In genomic region chr6:111711989-111712388, GRCh38 we compare ENCODE assay signal across 10 cellular contexts.
A peak's percentile ranks its signal among the peaks of the same experiment; 100 is the strongest.
DNase-seq lines count a peak whose midpoint lies in the region; ATAC-seq, FAIRE-seq and TF ChIP-seq lines count a peak whose summit lies in the region.
"Had no signal": no experiment of that assay in that cellular context is flagged by ENCODE, and none has a peak within 500 bp of the region (broad histone marks: within the 10 kb centered on the region; RNA-seq: fewer than 3 reads in every experiment).

No MANE protein-coding gene starts in this region.

- CTCF ChIA-PET in AG04450 (lab: Charles Lee), result interaction anchor here (0.8 to 7.2 kb wide), 2 partner anchors 285 to 330 kb away, joined by 3 to 175 read pairs; no protein-coding TSS in a partner anchor

- no peaks in the 10 kb centered on the region for H3K9me3 Mint-ChIP-seq in astrocyte (ENCODE audit: unreplicated experiment)
- H3K9me3 Mint-ChIP-seq in natural killer cell treated with Interleukin-12 subunit alpha and Interleukin-12 subunit beta and Interleukin-15 and Interleukin-18, amount 100 ng/mL, for 72 hours, result no peaks in the 10 kb centered on the region

- H3K9ac ChIP-seq in GM23248, result 0 out of 2 replicates have a peak overlapping the region, but pooled peaks have one; percentile 10
- peak overlapping the region; percentile 41 for H3K9ac ChIP-seq in astrocyte (ENCODE audit: low read length)

- FAIRE-seq in astrocyte (lab: Jason Lieb, UNC), result no peak
- FAIRE-seq: bronchial epithelial cell had no signal

- peak overlapping the region; percentile 48 for H3K4me3 Mint-ChIP-seq in astrocyte (ENCODE audit: unreplicated experiment)
- no peak overlapping the region for H3K4me3 Mint-ChIP-seq in natural killer cell treated with Interleukin-12 subunit alpha and Interleukin-12 subunit beta and Interleukin-15 and Interleukin-18, amount 100 ng/mL, for 72 hours

- H3K27ac Mint-ChIP-seq in astrocyte (ENCODE audit: unreplicated experiment), result no peak overlapping the region
- H3K27ac Mint-ChIP-seq in natural killer cell treated with Interleukin-12 subunit alpha and Interleukin-12 subunit beta and Interleukin-15 and Interleukin-18, amount 100 ng/mL, for 72 hours, result peak overlapping the region; percentile 94 to 99

- H3F3A ChIP-seq in GM23248 (ENCODE audit: insufficient read depth), result peaks cover 16% of the 10 kb centered on the region

- in situ Hi-C loops in GM23248 (cut with MboI), result loop anchor here (10.0 kb wide), 1 partner anchor 333 kb away; no protein-coding TSS in a partner anchor

- H3K27me3 ChIP-seq in AG04450 (ENCODE audit: control insufficient read depth, insufficient read depth, low read length) (no peaks in the 10 kb centered on the region), GM23248 (replicated peaks; ENCODE audit: insufficient read depth) (no peaks in the 10 kb centered on the region), astrocyte (ENCODE audit: insufficient read depth, low read length) (no peaks in the 10 kb centered on the region), sigmoid colon (no peaks in the 10 kb centered on the region)

- intact Hi-C loops in sigmoid colon (cut with DNase I), result loop anchor here (2.0 to 10.0 kb wide), 3 partner anchors 50 to 453 kb away; partner anchors contain the start of gene FYN

- no peak for DNase-seq in AG04450 (ENCODE audit: low read depth, low spot score)
- DNase-seq in GM23248, result no peak
- no peak for DNase-seq in astrocyte (ENCODE audit: low read depth)
- no peak for DNase-seq in natural killer cell treated with Interleukin-12 subunit alpha and Interleukin-12 subunit beta and Interleukin-15 and Interleukin-18, amount 100 ng/mL, for 72 hours (ENCODE audit: low spot score)
- no peak for DNase-seq in SIG-M5 (lab: John Stamatoyannopoulos, UW)
- DNase-seq in NCI-H1048 (lab: John Stamatoyannopoulos, UW), result no peak
- DNase-seq in sigmoid colon, result no peak
- DNase-seq: NCI-H146 had no signal

- H3K4me1 ChIP-seq in GM23248 (ENCODE audit: insufficient read depth), result peaks cover 28% of the 10 kb centered on the region
- peaks cover 21% of the 10 kb centered on the region for H3K4me1 ChIP-seq in astrocyte (ENCODE audit: insufficient read depth, low read length)
- H3K4me1 ChIP-seq in sigmoid colon, result peaks cover 0 to 41% (median 35%) of the 10 kb centered on the region in 4 donors

- H3K4me3 ChIP-seq in AG04450 (ENCODE audit: low read depth, low read length), result no peak overlapping the region
- H3K4me3 ChIP-seq in GM23248, result no peak overlapping the region
- H3K4me3 ChIP-seq in astrocyte (ENCODE audit: insufficient read depth, low read depth, low read length), result no peak overlapping the region
- no peak overlapping the region for H3K4me3 ChIP-seq in sigmoid colon

- peaks cover 13% of the 10 kb centered on the region for H3K36me3 Mint-ChIP-seq in astrocyte (ENCODE audit: low read depth, unreplicated experiment)
- peaks cover 9% of the 10 kb centered on the region for H3K36me3 Mint-ChIP-seq in natural killer cell treated with Interleukin-12 subunit alpha and Interleukin-12 subunit beta and Interleukin-15 and Interleukin-18, amount 100 ng/mL, for 72 hours

- H3K27me3 Mint-ChIP-seq in astrocyte (ENCODE audit: low read depth, unreplicated experiment), result no peaks in the 10 kb centered on the region
- no peaks in the 10 kb centered on the region for H3K27me3 Mint-ChIP-seq in natural killer cell treated with Interleukin-12 subunit alpha and Interleukin-12 subunit beta and Interleukin-15 and Interleukin-18, amount 100 ng/mL, for 72 hours

- no peaks in the 10 kb centered on the region for H4K20me1 ChIP-seq in GM23248 (ENCODE audit: insufficient read depth)
- no peaks in the 10 kb centered on the region for H4K20me1 ChIP-seq in astrocyte (ENCODE audit: insufficient read depth, low read length)

- H2AFZ ChIP-seq in GM23248, result no peak overlapping the region
- no peak overlapping the region for H2AFZ ChIP-seq in astrocyte (ENCODE audit: low read depth, low read length)

- peak overlapping the region; percentile 31 for H3K27ac ChIP-seq in AG04450 (ENCODE audit: low read depth, low read length)
- H3K27ac ChIP-seq in GM23248, result 0 out of 2 replicates have a peak overlapping the region, but pooled peaks have one; percentile 3
- H3K27ac ChIP-seq in astrocyte (ENCODE audit: low read depth, low read length), result peak overlapping the region; percentile 63
- peak overlapping the region in 2 of 4 donors; percentile 52 to 56 for H3K27ac ChIP-seq in sigmoid colon

- no peaks in the 10 kb centered on the region for H3K9me2 ChIP-seq in GM23248 (ENCODE audit: insufficient read depth)

- H3K4me2 ChIP-seq in GM23248 (ENCODE audit: unreplicated experiment), result no peak overlapping the region
- H3K4me2 ChIP-seq in astrocyte (ENCODE audit: low read length), result no peak overlapping the region

- WGBS in GM23248 (ENCODE audit: low coverage in 1 of 2, low lambda C conversion rate in 2 of 2, missing lambda C conversion rate in 2 of 2), 2 experiments, result 56 to 59% methylated on average over 9 of the region's 9 CpGs
- 84 to 88% methylated on average over 9 of the region's 9 CpGs for WGBS in sigmoid colon, 2 donors

- no peaks in the 10 kb centered on the region for H3K9me3 ChIP-seq in AG04450 (ENCODE audit: control insufficient read depth, insufficient read depth, low read length)
- no peaks in the 10 kb centered on the region for H3K9me3 ChIP-seq in GM23248 (ENCODE audit: low read depth)
- no peaks in the 10 kb centered on the region for H3K9me3 ChIP-seq in astrocyte (ENCODE audit: insufficient read depth, low read depth, low read length)
- no peaks in the 10 kb centered on the region for H3K9me3 ChIP-seq in sigmoid colon

- peaks cover 21% of the 10 kb centered on the region for H3K36me3 ChIP-seq in GM23248 (ENCODE audit: low read depth)
- H3K36me3 ChIP-seq in astrocyte (ENCODE audit: insufficient read depth, low read length), result peaks cover 5% of the 10 kb centered on the region
- no peaks in the 10 kb centered on the region for H3K36me3 ChIP-seq in sigmoid colon

- TF ChIP-seq POLR2A in sigmoid colon (IDR thresholded peaks at IDR 0.05), result no peak

- no peak for TF ChIP-seq CTCF in AG04450 (IDR thresholded peaks at IDR 0.05; ENCODE audit: low read depth, low read length)
- no peak for TF ChIP-seq CTCF in astrocyte (IDR thresholded peaks at IDR 0.05; ENCODE audit: insufficient read depth, low read depth, low read length)
- no peak for TF ChIP-seq CTCF in sigmoid colon (IDR thresholded peaks at IDR 0.05)

- no peak for ATAC-seq in natural killer cell treated with Interleukin-12 subunit alpha and Interleukin-12 subunit beta and Interleukin-15 and Interleukin-18, amount 100 ng/mL, for 72 hours
- ATAC-seq in GM19397 (IDR thresholded peaks at IDR 0.05; ENCODE audit: unreplicated experiment), result no peak

- peaks cover 22% of the 10 kb centered on the region for H3K79me2 ChIP-seq in GM23248 (ENCODE audit: insufficient read depth)
- no peaks in the 10 kb centered on the region for H3K79me2 ChIP-seq in astrocyte (ENCODE audit: insufficient read depth, low read length)

- peaks cover 24% of the 10 kb centered on the region for H3K4me1 Mint-ChIP-seq in astrocyte (ENCODE audit: low read depth, unreplicated experiment)
- peaks cover 65% of the 10 kb centered on the region in 2 donors for H3K4me1 Mint-ChIP-seq in natural killer cell treated with Interleukin-12 subunit alpha and Interleukin-12 subunit beta and Interleukin-15 and Interleukin-18, amount 100 ng/mL, for 72 hours (ENCODE audit: low read depth in 2 of 2)

- POLR2A ChIA-PET in AG04450 (lab: Yijun Ruan, JAX), result interaction anchor here (1.0 kb wide), 1 partner anchor 296 kb away, joined by 3 read pairs; no protein-coding TSS in a partner anchor

- TF ChIP-seq EP300 in sigmoid colon (IDR thresholded peaks at IDR 0.05), result no peak
